Comparison of ENCODE assay signal across 21 cellular contexts in genomic region chr4:6464842-6465588, GRCh38. TPM values are rescaled to one million over a fixed set of nuclear protein-coding genes. Genes with fewer than 3 reads are reported as not detected.
A peak's percentile ranks its signal among the peaks of the same experiment; 100 is the strongest.
DNase-seq lines count a peak whose midpoint lies in the region; ATAC-seq and TF ChIP-seq lines count a peak whose summit lies in the region.
"Had no signal": no experiment of that assay in that cellular context is flagged by ENCODE, and none has a peak within 500 bp of the region (broad histone marks: within the 10 kb centered on the region; RNA-seq: fewer than 3 reads in every experiment).

No MANE protein-coding gene starts in this region.

- intact Hi-C loops in sciatic nerve (cut with DNase I) = no loop called here

- H3K4me1 ChIP-seq in Karpas-422 (ENCODE audit: low read length) = no peaks in the 10 kb centered on the region

- no peaks in the 10 kb centered on the region for H3K27me3 ChIP-seq in Karpas-422 (ENCODE audit: low read length)

- no peak overlapping the region for H3K9ac ChIP-seq in Karpas-422 (ENCODE audit: low read length)

- ATAC-seq in esophagus mucosa (peak; percentile 51), sciatic nerve (no peak), HG03135 (IDR thresholded peaks at IDR 0.05; ENCODE audit: unreplicated experiment) (no peak), HG03025 (IDR thresholded peaks at IDR 0.05; ENCODE audit: low FRiP score, unreplicated experiment) (no peak)
- ATAC-seq: lower lobe of right lung had no signal

- H3K9me2 ChIP-seq in Karpas-422 (replicated peaks; ENCODE audit: insufficient read depth, low read length) = no peaks in the 10 kb centered on the region

- in situ Hi-C loops in GM13976 (cut with MboI; ENCODE audit: low sequenced_read_pairs, unreplicated experiment) = no loop called here

- H3K36me3 ChIP-seq in Karpas-422 (ENCODE audit: insufficient read depth, low read length) = no peaks in the 10 kb centered on the region
- H3K36me3 ChIP-seq: lower lobe of right lung, neutrophil had no signal

- H3K4me3 ChIP-seq in Karpas-422 (ENCODE audit: low read length) = no peak overlapping the region
- H3K4me3 ChIP-seq: lower lobe of right lung, PC-9, SK-N-MC had no signal

- H3K9me3 ChIP-seq in Karpas-422 (ENCODE audit: low read length) = no peaks in the 10 kb centered on the region
- H3K9me3 ChIP-seq: lower lobe of right lung, neutrophil had no signal

- no peak overlapping the region for H2AFZ ChIP-seq in Karpas-422 (ENCODE audit: low read length)
- H2AFZ ChIP-seq: PC-9 had no signal

- DNase-seq in GM13976 (ENCODE audit: low spot score) = peak; percentile 11
- DNase-seq in Karpas-422 = peak; percentile 62
- DNase-seq in sciatic nerve (ENCODE audit: low spot score) = peak; percentile 36
- DNase-seq in central memory CD4-positive, alpha-beta T cell = no peak
- DNase-seq in GM10266 (ENCODE audit: extremely low spot score) = no peak
- DNase-seq: activated effector memory CD4-positive, alpha-beta T cell treated with Interleukin-2 at 50 U/mL for 16 hours; CD8-positive, alpha-beta memory T cell; DMS79 treated with DMSO at 0.1 percent for 48 hours; lower lobe of right lung; MM.1S; NCI-H774; PC-9; stimulated activated CD4-positive, alpha-beta T cell treated with anti-CD3 and anti-CD28 coated beads, Interleukin-15, amount 100 ng/mL, for 24 hours; stimulated activated naive CD4-positive, alpha-beta T cell; T-helper 9 cell; trophoblast cell had no signal

- H3K4me2 ChIP-seq in Karpas-422 (ENCODE audit: low read depth, low read length, poor library complexity, severe bottlenecking) = no peak overlapping the region
- H3K4me2 ChIP-seq: PC-9 had no signal

- no peaks in the 10 kb centered on the region for H4K20me1 ChIP-seq in Karpas-422 (ENCODE audit: insufficient read depth, low read depth, low read length)

- TF ChIP-seq CTCF in GM13976 (IDR thresholded peaks at IDR 0.05; ENCODE audit: borderline replicate concordance, control extremely low read depth, extremely low read depth, insufficient read depth, missing control alignments) (no peak), GM10266 (IDR thresholded peaks at IDR 0.05; ENCODE audit: control insufficient read depth, insufficient read depth, low read depth, missing control alignments) (no peak)

- H3K27ac ChIP-seq in Karpas-422 (ENCODE audit: low read length) = no peak overlapping the region
- H3K27ac ChIP-seq: lower lobe of right lung, neutrophil, PC-9, SK-N-MC had no signal

- no peaks in the 10 kb centered on the region for H3K79me2 ChIP-seq in Karpas-422 (ENCODE audit: low read length)

RNA-seq across cellular contexts. Expression of gene PPP2R2C, which starts 7.4 kb away (rescaled TPM):
- not detected in 2 replicates for total RNA-seq in Karpas-422 (2014; rRNA removed; shearing (Covaris generic); ENCODE audit: low replicate concordance)
- total RNA-seq in esophagus mucosa (65.7 TPM), sciatic nerve (0.58 TPM)
- total RNA-seq: CD8-positive, alpha-beta memory T cell; lower lobe of right lung had no signal

Comparison
In these comparisons a context has a peak if more than half of its experiments do, and no peak if none do; other contexts are left out.
1. DNase-seq: peak in GM13976 (single experiment), Karpas-422 (single experiment) and sciatic nerve (single experiment); none in central memory CD4-positive, alpha-beta T cell (single experiment) and GM10266 (single experiment).
2. RNA of gene PPP2R2C, which starts 7.4 kb away (total RNA-seq): 65.7 TPM in esophagus mucosa (single experiment); 0.58 TPM in sciatic nerve (single experiment) and not detected in Karpas-422; every median in the first group is over 10 times any median in the second.